In the genomic region with DNA sequence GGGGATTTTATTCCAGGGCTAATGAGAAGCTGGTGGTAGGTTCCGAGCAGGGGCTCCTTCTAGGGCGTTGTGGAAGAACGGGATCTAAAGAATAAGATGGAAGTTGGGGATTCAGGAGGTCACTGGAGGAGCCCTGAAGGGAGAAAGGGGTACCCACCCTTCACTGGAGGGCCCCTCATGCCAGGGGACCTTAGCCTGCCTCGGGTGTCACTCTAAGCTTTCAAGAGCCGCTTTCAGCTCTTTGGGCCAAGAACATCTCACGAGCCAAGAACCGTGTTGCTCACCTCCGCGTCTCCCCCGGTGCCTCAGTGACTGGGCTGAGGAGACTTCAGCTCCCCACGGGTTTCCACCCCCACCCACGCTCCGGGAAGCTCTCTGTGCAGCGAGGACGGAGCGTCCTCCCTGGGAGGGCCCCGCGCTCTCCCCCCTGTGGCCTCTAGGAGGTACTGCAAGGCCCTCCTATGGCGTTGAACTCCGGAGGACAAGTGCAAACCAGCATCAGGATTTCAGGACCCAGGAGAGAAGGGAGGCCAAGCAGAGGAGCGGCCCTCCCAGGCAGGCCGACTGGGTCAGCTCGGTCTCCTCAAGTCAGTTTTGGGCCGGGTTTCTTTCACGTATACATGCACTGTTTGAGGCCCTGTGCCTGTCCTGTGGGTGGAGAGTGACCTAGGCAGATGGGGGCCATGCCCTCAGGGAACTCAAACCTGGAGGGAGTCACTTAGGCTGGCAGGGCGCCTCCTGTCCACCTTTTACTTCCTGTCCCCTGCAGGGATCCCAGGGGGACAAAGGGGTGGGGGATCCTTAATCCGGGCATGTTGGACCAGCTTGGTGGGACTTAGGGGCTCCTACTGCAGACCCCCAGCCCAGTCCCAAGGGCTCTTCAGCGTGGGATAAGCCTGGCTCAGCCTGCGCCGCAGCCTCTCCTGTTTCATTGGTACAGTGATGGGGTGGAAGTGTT, we compare ENCODE assay signal across 8 cellular contexts. TPM values are rescaled to one million over a fixed set of nuclear protein-coding genes. Genes with fewer than 3 reads are reported as not detected.
DNase-seq lines count a peak whose midpoint lies in the region; ATAC-seq and TF ChIP-seq lines count a peak whose summit lies in the region.

No MANE protein-coding gene starts in this region.

- no peaks in the 10 kb centered on the region for H3K36me3 ChIP-seq in left lung

- H3K4me3 ChIP-seq in left lung = no peak overlapping the region

- no peak overlapping the region for H3K27ac ChIP-seq in left lung

- ATAC-seq in left lung = peak; percentile 99
- ATAC-seq in HG02852 (IDR thresholded peaks at IDR 0.05; ENCODE audit: unreplicated experiment) = no peak

- intact Hi-C loops in left lung (cut with DNase I) = loop anchor here in 1 of 2 donors (10.0 kb wide), 1 partner anchor 141 kb away; a partner anchor contains a TSS

- H3K4me1 ChIP-seq in left lung = peaks cover 0 to 8% of the 10 kb centered on the region in 2 donors

- TF ChIP-seq CTCF in GM12873 (IDR thresholded peaks at IDR 0.05; ENCODE audit: insufficient read depth, low read depth, low read length, missing control alignments) (peak; percentile 99), left lung (IDR thresholded peaks at IDR 0.05) (peak; percentile 99)

- H3K27me3 ChIP-seq in left lung = peaks cover 0 to 2% of the 10 kb centered on the region in 2 donors

- no peaks in the 10 kb centered on the region for H3K9me3 ChIP-seq in left lung

- DNase-seq in A172 (ENCODE audit: low spot score) = peak; percentile 51
- DNase-seq in NCI-H2029 (lab: John Stamatoyannopoulos, UW) = peak; percentile 51
- peak; percentile 87 to 92 for DNase-seq in activated CD4-positive, alpha-beta T cell treated with anti-CD3 and anti-CD28 coated beads for 4 hours
- peak; percentile 44 for DNase-seq in cerebellum (ENCODE audit: low spot score)
- DNase-seq in left lung = peak; percentile 63 to 94
- DNase-seq in stimulated activated CD4-positive, alpha-beta T cell treated with anti-CD3 and anti-CD28 coated beads, TNF-alpha, amount 100 ng/mL, for 1 hour (ENCODE audit: low read depth in 3 of 3, low spot score in 1 of 3) = peak; percentile 21 to 67 (median 53)

RNA-seq across cellular contexts. Expression of a gene that starts 5.1 kb away (rescaled TPM):
- not detected in 2 replicates for total RNA-seq in A172 (2014; rRNA removed; shearing (Covaris generic))
- total RNA-seq in cerebellum = not detected
- total RNA-seq in left lung = not detected

RNA-seq across cellular contexts. Expression of a gene that starts 18.1 kb away (rescaled TPM):
- total RNA-seq in A172 (2014; rRNA removed; shearing (Covaris generic)) = 4.0 and 4.4 TPM in 2 replicates
- total RNA-seq in cerebellum = 4.2 TPM
- 100 to 1,000 TPM; 104 to 136 TPM for total RNA-seq in left lung

RNA-seq across cellular contexts. Expression of a gene that starts 32.7 kb away (rescaled TPM):
- not detected in 2 replicates for total RNA-seq in A172 (2014; rRNA removed; shearing (Covaris generic))
- total RNA-seq in cerebellum = not detected
- under 1 TPM in 1 of 2 donors, not detected in 1; 0.20 TPM for total RNA-seq in left lung

RNA-seq across cellular contexts. Expression of a gene that starts 37.9 kb away (rescaled TPM):
- total RNA-seq in A172 (2014; rRNA removed; shearing (Covaris generic)) = not detected in 2 replicates
- total RNA-seq in cerebellum = not detected
- not detected for total RNA-seq in left lung

RNA-seq across cellular contexts. Expression of a gene that starts 47.3 kb away (rescaled TPM):
- not detected in 2 replicates for total RNA-seq in A172 (2014; rRNA removed; shearing (Covaris generic))
- not detected for total RNA-seq in cerebellum
- total RNA-seq in left lung = 10 to 100 TPM in 1 of 2 donors, under 1 TPM in 1; 0.85 to 26.6 TPM

Comparison
In these comparisons a context has a peak if more than half of its experiments do, and no peak if none do; other contexts are left out.
1. RNA of a gene that starts 18.1 kb away (total RNA-seq): 104 to 136 TPM in left lung; 4.0 to 4.4 TPM in A172 and 4.2 TPM in cerebellum (single experiment); every median in the first group is over 10 times any median in the second.
2. Peak in every context shown above with its lines, with median percentiles within 50 percentile points of each other: DNase-seq.